ENCODE assay signal across 21 cellular contexts in genomic region chr17:51610155-51610554, GRCh38.
"Had no signal": no experiment of that assay in that cellular context is flagged by ENCODE, and none has a peak within 500 bp of the region (broad histone marks: within the 10 kb centered on the region; RNA-seq: fewer than 3 reads in every experiment).

No MANE protein-coding gene starts in this region.

- ATAC-seq: left ventricle myocardium superior; lower lobe of right lung; natural killer cell treated with Interleukin-12 subunit alpha and Interleukin-12 subunit beta and Interleukin-15 and Interleukin-18, amount 100 ng/mL, for 72 hours; psoas muscle; right cardiac atrium; stimulated activated memory B cell treated with anti-CD40 and anti-IgM and Interleukin-4, amounts not matched to agents 10 μg/mL and 1 μg/mL and 100 μg/mL, for 72 hours; stimulated activated naive CD8-positive, alpha-beta T cell treated with anti-CD3 and anti-CD28 coated beads, Interleukin-15, Interleukin-2, amounts not matched to agents 100 U/mL and 50 U/mL, for 24 hours had no signal

- H3K9me3 ChIP-seq: lower lobe of right lung, psoas muscle, sigmoid colon, testis, tibial artery had no signal

- H3K4me1 Mint-ChIP-seq: immature natural killer cell; stimulated activated memory B cell treated with anti-CD40 and anti-IgM and Interleukin-4, amounts not matched to agents 10 μg/mL and 1 μg/mL and 100 μg/mL, for 72 hours had no signal

- H3K27ac ChIP-seq: dorsolateral prefrontal cortex, lower lobe of right lung, psoas muscle, sigmoid colon, testis, tibial artery had no signal

- H3K9me3 Mint-ChIP-seq: immature natural killer cell; natural killer cell treated with Interleukin-12 subunit alpha and Interleukin-12 subunit beta and Interleukin-15 and Interleukin-18, amount 100 ng/mL, for 72 hours; stimulated activated memory B cell treated with anti-CD40 and anti-IgM and Interleukin-4, amounts not matched to agents 10 μg/mL and 1 μg/mL and 100 μg/mL, for 72 hours had no signal

- H3K36me3 Mint-ChIP-seq: immature natural killer cell; natural killer cell treated with Interleukin-12 subunit alpha and Interleukin-12 subunit beta and Interleukin-15 and Interleukin-18, amount 100 ng/mL, for 72 hours; stimulated activated memory B cell treated with anti-CD40 and anti-IgM and Interleukin-4, amounts not matched to agents 10 μg/mL and 1 μg/mL and 100 μg/mL, for 72 hours; type B pancreatic cell had no signal

- H3K27ac Mint-ChIP-seq: immature natural killer cell; natural killer cell treated with Interleukin-12 subunit alpha and Interleukin-12 subunit beta and Interleukin-15 and Interleukin-18, amount 100 ng/mL, for 72 hours; stimulated activated memory B cell treated with anti-CD40 and anti-IgM and Interleukin-4, amounts not matched to agents 10 μg/mL and 1 μg/mL and 100 μg/mL, for 72 hours; type B pancreatic cell had no signal

- H3K36me3 ChIP-seq: lower lobe of right lung, sigmoid colon, tibial artery had no signal

- H3K4me1 ChIP-seq: lower lobe of right lung, psoas muscle, sigmoid colon, testis, tibial artery had no signal

- H3K27me3 Mint-ChIP-seq: stimulated activated memory B cell treated with anti-CD40 and anti-IgM and Interleukin-4, amounts not matched to agents 10 μg/mL and 1 μg/mL and 100 μg/mL, for 72 hours had no signal

- H3K27me3 ChIP-seq: dorsolateral prefrontal cortex, sigmoid colon, testis, tibial artery had no signal

- DNase-seq: dorsolateral prefrontal cortex; effector CD4-positive, alpha-beta T cell; hypothalamus; immature natural killer cell; islet precursor cell; kidney glomerular epithelial cell; left ventricle myocardium superior; lower lobe of right lung; nucleus accumbens; psoas muscle; right cardiac atrium; sigmoid colon; stimulated activated CD4-positive, alpha-beta T cell treated with anti-CD3 and anti-CD28 coated beads, Interleukin-2, amount 100 ng/mL, for 24 hours; stimulated activated CD4-positive, alpha-beta T cell treated with anti-CD3 and anti-CD28 coated beads, Interleukin-4, amount 100 ng/mL, for 24 hours; stimulated activated naive CD8-positive, alpha-beta T cell treated with anti-CD3 and anti-CD28 coated beads, Interleukin-15, Interleukin-2, amounts not matched to agents 100 U/mL and 50 U/mL, for 24 hours; substantia nigra; testis; tibial artery had no signal

- H3K4me3 ChIP-seq: dorsolateral prefrontal cortex, lower lobe of right lung, psoas muscle, sigmoid colon, testis, tibial artery had no signal

- H3K4me3 Mint-ChIP-seq: immature natural killer cell; natural killer cell treated with Interleukin-12 subunit alpha and Interleukin-12 subunit beta and Interleukin-15 and Interleukin-18, amount 100 ng/mL, for 72 hours; stimulated activated memory B cell treated with anti-CD40 and anti-IgM and Interleukin-4, amounts not matched to agents 10 μg/mL and 1 μg/mL and 100 μg/mL, for 72 hours; type B pancreatic cell had no signal
